ENCODE assay signal across 23 cellular contexts in genomic region chr4:152917533-152918395, GRCh38.
"Had no signal": no experiment of that assay in that cellular context is flagged by ENCODE, and none has a peak within 500 bp of the region (broad histone marks: within the 10 kb centered on the region; RNA-seq: fewer than 3 reads in every experiment).

No MANE protein-coding gene starts in this region.

- ATAC-seq: gastroesophageal sphincter; left cardiac atrium; left ventricle myocardium superior; naive thymus-derived CD4-positive, alpha-beta T cell; psoas muscle had no signal

- H3K36me3 ChIP-seq: neutrophil, thoracic aorta, vagina had no signal

- DNase-seq: effector memory CD4-positive, alpha-beta T cell; glutamatergic neuron; immature natural killer cell; kidney; left cardiac atrium; left ventricle myocardium superior; mammary epithelial cell; naive thymus-derived CD4-positive, alpha-beta T cell; nephron progenitor cell; psoas muscle; retina; small intestine; stimulated activated CD4-positive, alpha-beta T cell treated with anti-CD3 and anti-CD28 coated beads, Interleukin-12 subunit alpha, Interleukin-12 subunit beta, amount 100 ng/mL, for 4 hours; stimulated activated naive CD4-positive, alpha-beta T cell; stomach; substantia nigra had no signal

- H3K9me3 Mint-ChIP-seq: type B pancreatic cell had no signal

- H3K4me3 ChIP-seq: esophagus muscularis mucosa, gastroesophageal sphincter, psoas muscle, stomach, thoracic aorta, vagina had no signal

- H3K27me3 Mint-ChIP-seq: type B pancreatic cell had no signal

- H3K4me1 Mint-ChIP-seq: immature natural killer cell; naive thymus-derived CD4-positive, alpha-beta T cell; nephron progenitor cell had no signal

- H3K4me3 Mint-ChIP-seq: immature natural killer cell; naive thymus-derived CD4-positive, alpha-beta T cell; nephron progenitor cell; type B pancreatic cell had no signal

- H3K27me3 ChIP-seq: esophagus muscularis mucosa, gastroesophageal sphincter, neutrophil, stomach, vagina had no signal

- H3K27ac Mint-ChIP-seq: immature natural killer cell; naive thymus-derived CD4-positive, alpha-beta T cell; nephron progenitor cell; type B pancreatic cell had no signal

- H3K9me3 ChIP-seq: esophagus muscularis mucosa, gastroesophageal sphincter, neutrophil, vagina had no signal

- H3K27ac ChIP-seq: epithelial cell of prostate, esophagus muscularis mucosa, gastroesophageal sphincter, neutrophil, psoas muscle, stomach, thoracic aorta, vagina had no signal

- H3K4me1 ChIP-seq: esophagus muscularis mucosa, gastroesophageal sphincter, psoas muscle, vagina had no signal
